19 cellular contexts compared by ENCODE assay signal in the genomic region with DNA sequence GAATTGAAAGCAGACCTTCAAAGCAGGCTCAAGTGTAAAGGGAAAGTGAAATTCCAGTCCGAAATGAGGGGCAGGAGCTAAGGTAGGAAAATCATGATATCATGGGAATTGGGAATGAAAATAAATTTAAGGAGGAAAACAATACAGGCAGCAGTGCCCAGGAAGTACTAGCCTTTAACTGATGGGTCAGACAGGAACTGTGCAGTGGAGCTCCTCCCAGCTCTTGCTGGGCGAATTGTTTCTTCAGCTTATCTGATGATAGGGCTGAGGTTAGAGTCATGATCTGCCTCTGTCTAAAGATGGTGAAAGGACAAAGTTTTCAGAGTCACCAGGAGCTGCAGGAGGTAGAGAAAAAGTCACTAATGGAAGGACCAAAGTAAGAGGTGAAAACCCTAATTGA.
DNase-seq lines count a peak whose midpoint lies in the region; TF ChIP-seq lines count a peak whose summit lies in the region.
"Had no signal": no experiment of that assay in that cellular context is flagged by ENCODE, and none has a peak within 500 bp of the region (broad histone marks: within the 10 kb centered on the region; RNA-seq: fewer than 3 reads in every experiment).

No MANE protein-coding gene starts in this region.

- TF ChIP-seq CTCF in GM12865 (IDR thresholded peaks at IDR 0.05; ENCODE audit: insufficient read depth, low read depth, low read length, missing control alignments): no peak
- TF ChIP-seq CTCF in progenitor cell of endocrine pancreas (IDR thresholded peaks at IDR 0.05; ENCODE audit: unreplicated experiment): no peak
- TF ChIP-seq CTCF in hepatocyte (IDR thresholded peaks at IDR 0.05; ENCODE audit: poor library complexity): no peak
- no peak for TF ChIP-seq CTCF in colonic mucosa (IDR thresholded peaks at IDR 0.05)

- no peaks in the 10 kb centered on the region for H4K20me1 ChIP-seq in hepatocyte (ENCODE audit: insufficient read depth, poor library complexity, severe bottlenecking)

- H3K36me3 Mint-ChIP-seq in progenitor cell of endocrine pancreas (ENCODE audit: insufficient read depth): no peaks in the 10 kb centered on the region
- H3K36me3 Mint-ChIP-seq: brain; CD14-positive monocyte; naive thymus-derived CD8-positive, alpha-beta T cell had no signal

- H3K36me3 ChIP-seq in adipocyte (ENCODE audit: control insufficient read depth, insufficient read depth, low read length, severe bottlenecking) (no peaks in the 10 kb centered on the region), hepatocyte (replicated peaks; ENCODE audit: insufficient read depth, low read depth) (no peaks in the 10 kb centered on the region), colonic mucosa (no peaks in the 10 kb centered on the region)
- H3K36me3 ChIP-seq: WERI-Rb-1 had no signal

- H3K9me3 Mint-ChIP-seq in progenitor cell of endocrine pancreas (ENCODE audit: low read depth): peaks cover 2% of the 10 kb centered on the region
- H3K9me3 Mint-ChIP-seq: activated CD4-positive, alpha-beta T cell treated with anti-CD3 and anti-CD28 coated beads, Interleukin-2, amount 10 ng/mL, durations not matched to agents 7 days and 5 days; brain had no signal

- no peaks in the 10 kb centered on the region for H3K79me2 ChIP-seq in hepatocyte

- H3K27ac Mint-ChIP-seq in progenitor cell of endocrine pancreas: peak overlapping the region; percentile 10
- H3K27ac Mint-ChIP-seq: activated CD4-positive, alpha-beta T cell treated with anti-CD3 and anti-CD28 coated beads, Interleukin-2, amount 10 ng/mL, durations not matched to agents 7 days and 5 days; brain; CD14-positive monocyte; naive thymus-derived CD8-positive, alpha-beta T cell had no signal

- H3K9me2 ChIP-seq in hepatocyte (replicated peaks; ENCODE audit: insufficient read depth): no peaks in the 10 kb centered on the region

- H3K4me1 ChIP-seq in adipocyte (ENCODE audit: control insufficient read depth, insufficient read depth, low read length): no peaks in the 10 kb centered on the region
- H3K4me1 ChIP-seq in hepatocyte (ENCODE audit: insufficient read depth): no peaks in the 10 kb centered on the region
- no peaks in the 10 kb centered on the region for H3K4me1 ChIP-seq in colonic mucosa

- no peak overlapping the region for H2AFZ ChIP-seq in hepatocyte

- peak overlapping the region; percentile 12; the same call in 1 of the 2 replicates for H3K4me3 ChIP-seq in GM12865 (ENCODE audit: low read depth, low read length)
- H3K4me3 ChIP-seq in adipocyte (ENCODE audit: low read length): peak overlapping the region; percentile 28
- no peak overlapping the region for H3K4me3 ChIP-seq in hepatocyte
- H3K4me3 ChIP-seq in colonic mucosa: no peak overlapping the region
- H3K4me3 ChIP-seq: smooth muscle cell had no signal

- no peak overlapping the region for H3K27ac ChIP-seq in hepatocyte
- no peak overlapping the region for H3K27ac ChIP-seq in colonic mucosa
- H3K27ac ChIP-seq: WERI-Rb-1 had no signal

- DNase-seq in GM12865 (ENCODE audit: low read depth): peak; percentile 16
- peak; percentile 58 for DNase-seq in M059J (ENCODE audit: low read depth)
- DNase-seq in adipocyte (ENCODE audit: low read depth): no peak
- DNase-seq in progenitor cell of endocrine pancreas (ENCODE audit: low spot score, unreplicated experiment): no peak
- no peak for DNase-seq in hepatocyte (ENCODE audit: low spot score)
- no peak for DNase-seq in activated CD4-positive, alpha-beta T cell treated with anti-CD3 and anti-CD28 coated beads for 48 hours
- DNase-seq in colonic mucosa: no peak
- DNase-seq: activated CD4-positive, alpha-beta T cell treated with anti-CD3 and anti-CD28 coated beads, Interleukin-2, amount 10 ng/mL, durations not matched to agents 7 days and 5 days; activated T-cell treated with anti-CD3 and anti-CD28 coated beads, Interleukin-2, amount 50 U/mL, for 4 hours; H7; naive thymus-derived CD8-positive, alpha-beta T cell; NCI-H1436; stimulated activated CD4-positive, alpha-beta T cell treated with anti-CD3 and anti-CD28 coated beads, Interleukin-2, amount 100 ng/mL, for 48 hours; T-helper 2 cell; trophoblast cell; WERI-Rb-1 had no signal

- H3K4me3 Mint-ChIP-seq in progenitor cell of endocrine pancreas (ENCODE audit: low read depth): no peak overlapping the region
- H3K4me3 Mint-ChIP-seq: activated CD4-positive, alpha-beta T cell treated with anti-CD3 and anti-CD28 coated beads, Interleukin-2, amount 10 ng/mL, durations not matched to agents 7 days and 5 days; activated T-cell treated with anti-CD3 and anti-CD28 coated beads, Interleukin-2, amount 50 U/mL, for 4 hours; brain; CD14-positive monocyte; naive thymus-derived CD8-positive, alpha-beta T cell had no signal

- no peaks in the 10 kb centered on the region for H3K27me3 Mint-ChIP-seq in progenitor cell of endocrine pancreas
- H3K27me3 Mint-ChIP-seq: activated CD4-positive, alpha-beta T cell treated with anti-CD3 and anti-CD28 coated beads, Interleukin-2, amount 10 ng/mL, durations not matched to agents 7 days and 5 days; brain; naive thymus-derived CD8-positive, alpha-beta T cell had no signal

- no peaks in the 10 kb centered on the region for H3K27me3 ChIP-seq in adipocyte (replicated peaks; ENCODE audit: control insufficient read depth, insufficient read depth, low read length)
- no peaks in the 10 kb centered on the region for H3K27me3 ChIP-seq in hepatocyte
- H3K27me3 ChIP-seq in colonic mucosa: no peaks in the 10 kb centered on the region

- H3K4me1 Mint-ChIP-seq in progenitor cell of endocrine pancreas (ENCODE audit: low read depth): peaks cover 23% of the 10 kb centered on the region
- H3K4me1 Mint-ChIP-seq: activated CD4-positive, alpha-beta T cell treated with anti-CD3 and anti-CD28 coated beads, Interleukin-2, amount 10 ng/mL, durations not matched to agents 7 days and 5 days; CD14-positive monocyte; naive thymus-derived CD8-positive, alpha-beta T cell had no signal

- H3K9me3 ChIP-seq in adipocyte (ENCODE audit: control insufficient read depth, low read length): no peaks in the 10 kb centered on the region
- H3K9me3 ChIP-seq in hepatocyte (ENCODE audit: low read depth): no peaks in the 10 kb centered on the region
- no peaks in the 10 kb centered on the region for H3K9me3 ChIP-seq in colonic mucosa

- intact Hi-C loops in colonic mucosa (cut with DNase I): no loop called here

- 69% methylated on average over 2 of the region's 2 CpGs for WGBS in hepatocyte (ENCODE audit: low lambda C conversion rate, missing lambda C conversion rate)

- no peak overlapping the region for H3K9ac ChIP-seq in adipocyte (ENCODE audit: low read length)
- H3K9ac ChIP-seq in colonic mucosa (ENCODE audit: low read depth in 2 of 2, low read length in 2 of 2): no peak overlapping the region

- H3K4me2 ChIP-seq in hepatocyte: no peak overlapping the region
- H3K4me2 ChIP-seq: smooth muscle cell had no signal

Comparison
In these comparisons a context has a peak if more than half of its experiments do, and no peak if none do; other contexts are left out.
1. DNase-seq: peak in GM12865 (single experiment) and M059J (single experiment); none in adipocyte (single experiment), progenitor cell of endocrine pancreas (single experiment), hepatocyte (single experiment), activated CD4-positive, alpha-beta T cell treated with anti-CD3 and anti-CD28 coated beads for 48 hours (single experiment) and colonic mucosa (single experiment).
2. H3K4me3 ChIP-seq: peak in GM12865 (single experiment) and adipocyte (single experiment); none in hepatocyte (single experiment) and colonic mucosa (single experiment).